Comparison of ENCODE assay signal across 12 cellular contexts in the genomic region with DNA sequence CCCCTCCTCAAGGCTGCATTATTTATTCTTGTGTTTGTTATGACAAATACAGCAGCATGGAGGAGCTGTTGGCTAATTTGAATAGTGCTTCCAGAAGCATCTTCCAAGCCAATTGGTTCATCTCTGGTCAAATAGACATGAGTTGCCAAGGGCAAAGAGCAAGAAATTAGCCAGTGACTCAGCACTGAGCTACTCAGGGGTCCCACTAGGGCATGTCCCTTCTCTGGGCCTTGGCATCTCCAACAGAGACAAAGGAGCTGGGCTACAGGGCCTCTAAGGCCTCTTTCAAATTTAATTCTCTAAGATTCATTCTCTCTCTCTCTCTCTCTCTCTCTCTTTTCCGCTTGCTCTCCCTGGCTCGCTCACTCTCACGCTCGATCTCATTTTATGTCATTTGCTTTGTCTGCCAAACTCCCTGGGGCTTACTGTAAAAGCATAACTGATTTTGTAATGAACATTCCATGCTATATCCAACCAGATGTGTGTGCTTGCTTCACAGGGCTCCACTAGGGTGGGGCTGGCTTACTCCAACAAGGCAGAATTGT.
DNase-seq lines count a peak whose midpoint lies in the region; ATAC-seq, FAIRE-seq and TF ChIP-seq lines count a peak whose summit lies in the region.
"Had no signal": no experiment of that assay in that cellular context is flagged by ENCODE, and none has a peak within 500 bp of the region (broad histone marks: within the 10 kb centered on the region; RNA-seq: fewer than 3 reads in every experiment).

No MANE protein-coding gene starts in this region.

- peak; percentile 96 for DNase-seq in AG10803 (ENCODE audit: low read depth)
- peak; percentile 95 for DNase-seq in M059J (ENCODE audit: low read depth)
- DNase-seq in endothelial cell of umbilical vein (ENCODE audit: low read depth, low spot score): peak; percentile 52
- DNase-seq in mesendoderm: peak; percentile 31
- DNase-seq in activated naive CD8-positive, alpha-beta T cell treated with anti-CD3 and anti-CD28 coated beads for 36 hours: no peak
- DNase-seq: NCI-H446 treated with DMSO at 0.1 percent for 48 hours had no signal

- H3K27ac Mint-ChIP-seq in activated naive CD8-positive, alpha-beta T cell treated with anti-CD3 and anti-CD28 coated beads for 36 hours: no peak overlapping the region
- H3K27ac Mint-ChIP-seq: activated naive CD4-positive, alpha-beta T cell treated with anti-CD3 and anti-CD28 coated beads, Interleukin-2, amount 50 U/mL, for 24 hours; stimulated activated effector memory CD8-positive, alpha-beta T cell treated with anti-CD3 and anti-CD28 coated beads, Interleukin-12 subunit alpha, Interleukin-12 subunit beta, amount 100 ng/mL, for 72 hours; WTC11 had no signal

- H2AK5ac ChIP-seq in mesendoderm (ENCODE audit: low read length): no peak overlapping the region

- H3K36me3 ChIP-seq in endothelial cell of umbilical vein (ENCODE audit: control insufficient read depth in 2 of 2, extremely low read depth in 1 of 2, insufficient read depth in 2 of 2, low read length in 2 of 2) (no peaks in the 10 kb centered on the region), mesendoderm (ENCODE audit: control insufficient read depth, insufficient read depth, low read length) (no peaks in the 10 kb centered on the region)

- POLR2A ChIA-PET in endothelial cell of umbilical vein (lab: Charles Lee): no interaction called here

- H3K79me2 ChIP-seq in endothelial cell of umbilical vein (ENCODE audit: control insufficient read depth, insufficient read depth, low read length): no peaks in the 10 kb centered on the region
- H3K79me2 ChIP-seq in mesendoderm (ENCODE audit: control insufficient read depth, insufficient read depth, low read length): no peaks in the 10 kb centered on the region

- no peaks in the 10 kb centered on the region for H3K79me1 ChIP-seq in mesendoderm (ENCODE audit: low read length)

- H4K8ac ChIP-seq in mesendoderm (ENCODE audit: low read depth, low read length): no peak overlapping the region

- dilution Hi-C loops in endothelial cell of umbilical vein (cut with MboI; ENCODE audit: extremely low pct_ligation_motif_present, low sequenced_read_pairs): no loop called here

- H3K9ac ChIP-seq in endothelial cell of umbilical vein (replicated peaks; ENCODE audit: extremely low read depth, insufficient read depth, low read length) (no peak overlapping the region), mesendoderm (ENCODE audit: low read length) (no peak overlapping the region)

- no TSS peak for BruUV-seq in endothelial cell of umbilical vein (replicated peaks; lab: Mats Ljungman, UMichigan)

- no peaks in the 10 kb centered on the region for H3K4me1 Mint-ChIP-seq in activated naive CD8-positive, alpha-beta T cell treated with anti-CD3 and anti-CD28 coated beads for 36 hours
- H3K4me1 Mint-ChIP-seq: activated naive CD4-positive, alpha-beta T cell treated with anti-CD3 and anti-CD28 coated beads, Interleukin-2, amount 50 U/mL, for 24 hours; stimulated activated effector memory CD8-positive, alpha-beta T cell treated with anti-CD3 and anti-CD28 coated beads, Interleukin-12 subunit alpha, Interleukin-12 subunit beta, amount 100 ng/mL, for 72 hours had no signal

- H2BK120ac ChIP-seq in mesendoderm (ENCODE audit: low read depth, low read length): no peak overlapping the region

- no peak overlapping the region for H2AFZ ChIP-seq in endothelial cell of umbilical vein (ENCODE audit: low read depth, low read length)

- H3K4me3 ChIP-seq in AG10803 (ENCODE audit: low read length) (no peak overlapping the region), endothelial cell of umbilical vein (replicated peaks in 1 of 3; ENCODE audit: insufficient read depth in 1 of 3, low read depth in 1 of 3, low read length in 3 of 3) (no peak overlapping the region), mesendoderm (ENCODE audit: low read length) (no peak overlapping the region)

- no peaks in the 10 kb centered on the region for H3K9me3 ChIP-seq in endothelial cell of umbilical vein (replicated peaks; ENCODE audit: control insufficient read depth, insufficient read depth, low read length)

- H3K18ac ChIP-seq in mesendoderm (ENCODE audit: low read length): no peak overlapping the region

- no peaks in the 10 kb centered on the region for H3K36me3 Mint-ChIP-seq in activated naive CD8-positive, alpha-beta T cell treated with anti-CD3 and anti-CD28 coated beads for 36 hours
- H3K36me3 Mint-ChIP-seq: activated naive CD4-positive, alpha-beta T cell treated with anti-CD3 and anti-CD28 coated beads, Interleukin-2, amount 50 U/mL, for 24 hours; stimulated activated effector memory CD8-positive, alpha-beta T cell treated with anti-CD3 and anti-CD28 coated beads, Interleukin-12 subunit alpha, Interleukin-12 subunit beta, amount 100 ng/mL, for 72 hours; WTC11 had no signal

- H4K5ac ChIP-seq in mesendoderm (ENCODE audit: low read length): no peak overlapping the region

- H3K27ac ChIP-seq in endothelial cell of umbilical vein (ENCODE audit: insufficient read depth, low read depth, low read length) (no peak overlapping the region), mesendoderm (ENCODE audit: low read depth, low read length) (no peak overlapping the region)

- H3K27me3 ChIP-seq in endothelial cell of umbilical vein (ENCODE audit: control insufficient read depth in 2 of 2, insufficient read depth in 2 of 2, low read length in 2 of 2) (no peaks in the 10 kb centered on the region), mesendoderm (ENCODE audit: insufficient read depth, low read length, poor library complexity) (no peaks in the 10 kb centered on the region)

- H3K4me1 ChIP-seq in endothelial cell of umbilical vein (ENCODE audit: control insufficient read depth, extremely low read depth, insufficient read depth, low read length) (no peaks in the 10 kb centered on the region), mesendoderm (ENCODE audit: control insufficient read depth, low read depth, low read length) (no peaks in the 10 kb centered on the region)

- no peak for TF ChIP-seq POLR2A in endothelial cell of umbilical vein (IDR thresholded peaks at IDR 0.05; ENCODE audit: low read depth, low read length)

- H3K27me3 Mint-ChIP-seq in activated naive CD8-positive, alpha-beta T cell treated with anti-CD3 and anti-CD28 coated beads for 36 hours: no peaks in the 10 kb centered on the region

- peak; percentile 72 for FAIRE-seq in endothelial cell of umbilical vein (lab: Jason Lieb, UNC)

- intact Hi-C loops in endothelial cell of umbilical vein (cut with micrococcal nuclease): loop anchor here (1.0 kb wide), 1 partner anchor 806 kb away; no protein-coding TSS in a partner anchor

- no peak overlapping the region for H3K23ac ChIP-seq in mesendoderm (ENCODE audit: low read length)

- no peaks in the 10 kb centered on the region for H3K9me1 ChIP-seq in endothelial cell of umbilical vein (replicated peaks; ENCODE audit: control insufficient read depth, extremely low read depth, insufficient read depth, low read length)

- WGBS in mesendoderm (ENCODE audit: extremely low coverage, insufficient coverage, low lambda C conversion rate): no CpG with 5 or more reads among the region's 4 CpGs

- H3K4me3 Mint-ChIP-seq in activated naive CD8-positive, alpha-beta T cell treated with anti-CD3 and anti-CD28 coated beads for 36 hours: no peak overlapping the region
- H3K4me3 Mint-ChIP-seq: activated naive CD4-positive, alpha-beta T cell treated with anti-CD3 and anti-CD28 coated beads, Interleukin-2, amount 50 U/mL, for 24 hours; stimulated activated effector memory CD8-positive, alpha-beta T cell treated with anti-CD3 and anti-CD28 coated beads, Interleukin-12 subunit alpha, Interleukin-12 subunit beta, amount 100 ng/mL, for 72 hours; WTC11 had no signal

- H3K56ac ChIP-seq in mesendoderm (ENCODE audit: low read length): no peak overlapping the region

- H2BK15ac ChIP-seq in mesendoderm (replicated peaks; ENCODE audit: low read depth): no peak overlapping the region

- no peaks in the 10 kb centered on the region for H4K20me1 ChIP-seq in endothelial cell of umbilical vein (replicated peaks; ENCODE audit: control insufficient read depth, extremely low read depth, insufficient read depth, low read length)

- no peak overlapping the region for H3K4ac ChIP-seq in mesendoderm (ENCODE audit: low read depth, low read length)

- H3K9me3 Mint-ChIP-seq in activated naive CD8-positive, alpha-beta T cell treated with anti-CD3 and anti-CD28 coated beads for 36 hours: no peaks in the 10 kb centered on the region
- H3K9me3 Mint-ChIP-seq: activated naive CD4-positive, alpha-beta T cell treated with anti-CD3 and anti-CD28 coated beads, Interleukin-2, amount 50 U/mL, for 24 hours; stimulated activated effector memory CD8-positive, alpha-beta T cell treated with anti-CD3 and anti-CD28 coated beads, Interleukin-12 subunit alpha, Interleukin-12 subunit beta, amount 100 ng/mL, for 72 hours; WTC11 had no signal

- H3K4me2 ChIP-seq in endothelial cell of umbilical vein (ENCODE audit: insufficient read depth, low read length) (no peak overlapping the region), mesendoderm (ENCODE audit: low read length) (no peak overlapping the region)

- CTCF ChIA-PET in endothelial cell of umbilical vein (lab: Charles Lee): interaction anchor here (0.8 to 3.9 kb wide), 11 partner anchors 19 to 987 kb away, joined by 3 to 47 read pairs (median 4); a partner anchor contains a TSS

- no peak overlapping the region for H2BK5ac ChIP-seq in mesendoderm (ENCODE audit: low read length)

- TF ChIP-seq CTCF in AG10803 (conservative IDR thresholded peaks at IDR 0.05; ENCODE audit: low read length) (peak; percentile 51), endothelial cell of umbilical vein (IDR thresholded peaks at IDR 0.05; ENCODE audit: extremely low read depth in 1 of 2, insufficient read depth in 1 of 2, low read depth in 1 of 2, low read length in 2 of 2) (no peak)

- ATAC-seq in GM19397 (IDR thresholded peaks at IDR 0.05; ENCODE audit: unreplicated experiment) (no peak), HG02588 (IDR thresholded peaks at IDR 0.05; ENCODE audit: unreplicated experiment) (no peak), GM18907 (IDR thresholded peaks at IDR 0.05; ENCODE audit: unreplicated experiment) (no peak)
- ATAC-seq: stimulated activated effector memory CD8-positive, alpha-beta T cell treated with anti-CD3 and anti-CD28 coated beads, Interleukin-12 subunit alpha, Interleukin-12 subunit beta, amount 100 ng/mL, for 72 hours; WTC11 had no signal

TF ChIP-seq in endothelial cell of umbilical vein, 7 proteins besides CTCF, POLR2A, EP300 and RAD21:
- TF ChIP-seq FOS (IDR thresholded peaks at IDR 0.05; ENCODE audit: borderline replicate concordance, insufficient read depth, low read length): peak; percentile 30
- TF ChIP-seq, protein P1, sequence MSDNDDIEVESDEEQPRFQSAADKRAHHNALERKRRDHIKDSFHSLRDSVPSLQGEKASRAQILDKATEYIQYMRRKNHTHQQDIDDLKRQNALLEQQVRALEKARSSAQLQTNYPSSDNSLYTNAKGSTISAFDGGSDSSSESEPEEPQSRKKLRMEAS (IDR thresholded peaks at IDR 0.05; ENCODE audit: insufficient read depth, insufficient read length): no peak
- TF ChIP-seq GATA2 (IDR thresholded peaks at IDR 0.05; ENCODE audit: insufficient read depth, insufficient read length, low read depth, low read length): no peak
TF ChIP-seq in endothelial cell of umbilical vein: peak in this region for 1.
